In the genomic region with DNA sequence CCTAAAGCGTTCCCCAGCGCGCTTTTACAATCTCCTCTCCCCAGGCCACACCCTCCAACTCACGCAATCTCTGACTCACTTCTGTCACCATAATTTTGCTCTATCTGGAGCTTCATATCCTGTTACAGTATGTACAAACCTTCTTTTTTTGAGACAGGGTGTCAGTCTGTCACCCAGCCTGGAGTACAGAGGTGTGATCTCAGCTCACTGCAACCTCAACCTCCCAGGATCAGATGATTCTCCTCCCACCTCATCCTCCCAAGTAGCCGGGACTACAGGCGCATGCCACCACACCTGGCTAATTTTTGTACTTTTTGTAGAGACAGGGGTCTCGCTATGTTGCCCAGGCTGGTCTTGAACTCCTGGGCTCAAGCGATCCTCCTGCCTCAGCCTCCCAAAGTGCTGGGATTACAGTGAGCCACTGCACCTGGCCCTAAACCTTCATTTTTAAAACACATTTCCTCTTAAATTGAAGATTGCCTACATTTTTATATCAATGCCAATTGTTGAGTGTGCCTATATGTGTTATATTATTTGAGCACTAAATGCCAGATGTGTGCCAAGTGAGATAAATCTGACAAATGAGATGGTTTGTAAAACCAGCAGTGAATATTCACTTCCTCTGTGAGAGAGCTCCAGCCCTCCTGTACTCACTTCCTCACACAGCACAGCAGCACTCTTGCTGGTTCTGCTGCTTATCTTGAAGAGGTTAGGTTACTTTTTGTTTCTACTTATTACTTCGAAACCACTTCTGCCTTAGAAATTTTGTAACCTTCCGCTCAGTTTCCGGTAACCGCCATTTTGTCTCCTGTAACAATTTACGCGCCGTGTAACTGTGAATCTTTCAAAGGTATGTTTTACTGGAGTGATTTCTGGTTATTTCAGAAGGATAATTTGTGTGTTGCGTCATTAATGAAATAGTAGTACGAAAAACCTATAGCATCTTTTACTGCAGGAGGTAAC, we compare ENCODE assay signal across 8 cellular contexts. TPM values are rescaled to one million over a fixed set of nuclear protein-coding genes. Genes with fewer than 3 reads are reported as not detected.
DNase-seq lines count a peak whose midpoint lies in the region; ATAC-seq and TF ChIP-seq lines count a peak whose summit lies in the region.

No MANE protein-coding gene starts in this region.

- peak; percentile 98 for DNase-seq in SIG-M5 treated with dmso at 0.1 percent for 504 hours (lab: John Stamatoyannopoulos, UW; ENCODE audit: unreplicated experiment)
- DNase-seq in activated naive CD4-positive, alpha-beta T cell treated with anti-CD3 and anti-CD28 coated beads, Interleukin-2, amount 10 ng/mL, durations not matched to agents 7 days and 5 days: peak; percentile 84
- DNase-seq in stimulated activated CD4-positive, alpha-beta T cell treated with anti-CD3 and anti-CD28 coated beads, Interleukin-15, amount 100 ng/mL, for 1 hour (ENCODE audit: low read depth in 1 of 2, low spot score in 1 of 2): peak; percentile 21 to 40
- no peak for DNase-seq in HT-29 (ENCODE audit: low spot score)
- no peak for DNase-seq in glutamatergic neuron
- no peak for DNase-seq in AG08395 (ENCODE audit: low spot score)

- peaks cover 2% of the 10 kb centered on the region for H3K9me3 Mint-ChIP-seq in activated naive CD4-positive, alpha-beta T cell treated with anti-CD3 and anti-CD28 coated beads, Interleukin-2, amount 10 ng/mL, durations not matched to agents 7 days and 5 days
- no peaks in the 10 kb centered on the region for H3K9me3 Mint-ChIP-seq in glutamatergic neuron (ENCODE audit: unreplicated experiment)

- H3K27me3 Mint-ChIP-seq in activated naive CD4-positive, alpha-beta T cell treated with anti-CD3 and anti-CD28 coated beads, Interleukin-2, amount 10 ng/mL, durations not matched to agents 7 days and 5 days: no peaks in the 10 kb centered on the region
- no peaks in the 10 kb centered on the region for H3K27me3 Mint-ChIP-seq in glutamatergic neuron (ENCODE audit: unreplicated experiment)

- H3K4me1 Mint-ChIP-seq in activated naive CD4-positive, alpha-beta T cell treated with anti-CD3 and anti-CD28 coated beads, Interleukin-2, amount 10 ng/mL, durations not matched to agents 7 days and 5 days: peaks cover 67% of the 10 kb centered on the region
- no peaks in the 10 kb centered on the region for H3K4me1 Mint-ChIP-seq in glutamatergic neuron (ENCODE audit: low read depth, unreplicated experiment)

- TF ChIP-seq CTCF in glutamatergic neuron (IDR thresholded peaks at IDR 0.05; ENCODE audit: partially characterized antibody, unreplicated experiment): no peak

- peaks cover 41% of the 10 kb centered on the region for H3K36me3 Mint-ChIP-seq in activated naive CD4-positive, alpha-beta T cell treated with anti-CD3 and anti-CD28 coated beads, Interleukin-2, amount 10 ng/mL, durations not matched to agents 7 days and 5 days
- H3K36me3 Mint-ChIP-seq in glutamatergic neuron (ENCODE audit: unreplicated experiment): no peaks in the 10 kb centered on the region

- H3K4me3 Mint-ChIP-seq in activated naive CD4-positive, alpha-beta T cell treated with anti-CD3 and anti-CD28 coated beads, Interleukin-2, amount 10 ng/mL, durations not matched to agents 7 days and 5 days: peak overlapping the region; percentile 81
- no peak overlapping the region for H3K4me3 Mint-ChIP-seq in glutamatergic neuron (ENCODE audit: unreplicated experiment)

- CTCF ChIA-PET in activated naive CD4-positive, alpha-beta T cell treated with anti-CD3 and anti-CD28 coated beads, Interleukin-2, amount 10 ng/mL, durations not matched to agents 7 days and 5 days (lab: Charles Lee): interaction anchor here (1.0 to 2.2 kb wide), 2 partner anchors 56 to 58 kb away, joined by 3 to 7 read pairs; partner anchors contain the start of gene DOCK8

- peak; percentile 97 for ATAC-seq in GM18519 (IDR thresholded peaks at IDR 0.05; ENCODE audit: low FRiP score, unreplicated experiment)
- peak; percentile 94 for ATAC-seq in HG02885 (IDR thresholded peaks at IDR 0.05; ENCODE audit: poor library complexity, unreplicated experiment)

- peak overlapping the region; percentile 98 for H3K27ac Mint-ChIP-seq in activated naive CD4-positive, alpha-beta T cell treated with anti-CD3 and anti-CD28 coated beads, Interleukin-2, amount 10 ng/mL, durations not matched to agents 7 days and 5 days
- no peak overlapping the region for H3K27ac Mint-ChIP-seq in glutamatergic neuron (ENCODE audit: unreplicated experiment)

RNA-seq across cellular contexts. Expression of gene DOCK8, which starts 57.9 kb away (rescaled TPM):
- not detected in 2 replicates for total RNA-seq in HT-29 (2014; rRNA removed; shearing (Covaris generic))
- total RNA-seq in glutamatergic neuron (ENCODE audit: unreplicated experiment): 0.22 TPM

Comparison
In these comparisons a context has a peak if more than half of its experiments do, and no peak if none do; other contexts are left out.
1. DNase-seq: peak in SIG-M5 treated with dmso at 0.1 percent for 504 hours (single experiment), activated naive CD4-positive, alpha-beta T cell treated with anti-CD3 and anti-CD28 coated beads, Interleukin-2, amount 10 ng/mL, durations not matched to agents 7 days and 5 days (single experiment) and stimulated activated CD4-positive, alpha-beta T cell treated with anti-CD3 and anti-CD28 coated beads, Interleukin-15, amount 100 ng/mL, for 1 hour (2 of 2); none in HT-29 (single experiment), glutamatergic neuron (single experiment) and AG08395 (single experiment).